In genomic region chr6:152922706-152923105, GRCh38 we compare ENCODE assay signal across 22 cellular contexts.
"Had no signal": no experiment of that assay in that cellular context is flagged by ENCODE, and none has a peak within 500 bp of the region (broad histone marks: within the 10 kb centered on the region; RNA-seq: fewer than 3 reads in every experiment).

No MANE protein-coding gene starts in this region.

- H3K27ac ChIP-seq: dorsolateral prefrontal cortex, neural progenitor cell, stomach, thyroid gland had no signal

- H3K36me3 ChIP-seq: neural progenitor cell, stomach, thyroid gland had no signal

- DNase-seq: effector CD4-positive, alpha-beta T cell; head of caudate nucleus; hippocampal formation; islet precursor cell; kidney glomerular epithelial cell; mesendoderm; midbrain; naive thymus-derived CD4-positive, alpha-beta T cell; posterior cingulate gyrus; retina; stimulated activated CD4-positive, alpha-beta T cell treated with anti-CD3 and anti-CD28 coated beads, Interleukin-2, amount 100 ng/mL, for 24 hours; stimulated activated CD4-positive, alpha-beta T cell treated with anti-CD3 and anti-CD28 coated beads, Interleukin-4, amount 100 ng/mL, for 24 hours; stimulated activated naive CD4-positive, alpha-beta T cell treated with Interleukin-2 at 50 U/mL for 16 hours; stomach; thyroid gland; trophoblast cell had no signal

- H3K4me3 ChIP-seq: dorsolateral prefrontal cortex, neural progenitor cell, smooth muscle cell, stomach, thyroid gland had no signal

- H3K27me3 ChIP-seq: neural progenitor cell, stomach, thyroid gland had no signal

- H3K27ac Mint-ChIP-seq: naive thymus-derived CD4-positive, alpha-beta T cell; nephron; neural progenitor cell; stimulated activated effector memory CD8-positive, alpha-beta T cell treated with anti-CD3 and anti-CD28 coated beads, Interleukin-12 subunit alpha, Interleukin-12 subunit beta, amount 100 ng/mL, for 72 hours had no signal

- H3K9me3 Mint-ChIP-seq: central memory CD8-positive, alpha-beta T cell; neural progenitor cell; stimulated activated effector memory CD8-positive, alpha-beta T cell treated with anti-CD3 and anti-CD28 coated beads, Interleukin-12 subunit alpha, Interleukin-12 subunit beta, amount 100 ng/mL, for 72 hours had no signal

- H3K9me3 ChIP-seq: stomach, thyroid gland had no signal

- H3K4me1 Mint-ChIP-seq: central memory CD8-positive, alpha-beta T cell; nephron; neural progenitor cell; stimulated activated effector memory CD8-positive, alpha-beta T cell treated with anti-CD3 and anti-CD28 coated beads, Interleukin-12 subunit alpha, Interleukin-12 subunit beta, amount 100 ng/mL, for 72 hours had no signal

- H3K4me1 ChIP-seq: neural progenitor cell, stomach, thyroid gland had no signal

- H3K36me3 Mint-ChIP-seq: naive thymus-derived CD4-positive, alpha-beta T cell; neural progenitor cell; stimulated activated effector memory CD8-positive, alpha-beta T cell treated with anti-CD3 and anti-CD28 coated beads, Interleukin-12 subunit alpha, Interleukin-12 subunit beta, amount 100 ng/mL, for 72 hours had no signal

- H3K4me3 Mint-ChIP-seq: central memory CD8-positive, alpha-beta T cell; naive thymus-derived CD4-positive, alpha-beta T cell; nephron; neural progenitor cell; stimulated activated effector memory CD8-positive, alpha-beta T cell treated with anti-CD3 and anti-CD28 coated beads, Interleukin-12 subunit alpha, Interleukin-12 subunit beta, amount 100 ng/mL, for 72 hours had no signal
